In genomic region chr6:46490425-46491200, GRCh38 we compare ENCODE assay signal across 9 cellular contexts. TPM values are rescaled to one million over a fixed set of nuclear protein-coding genes. Genes with fewer than 3 reads are reported as not detected.
DNase-seq lines count a peak whose midpoint lies in the region; ATAC-seq, FAIRE-seq and TF ChIP-seq lines count a peak whose summit lies in the region.
"Had no signal": no experiment of that assay in that cellular context is flagged by ENCODE, and none has a peak within 500 bp of the region (broad histone marks: within the 10 kb centered on the region; RNA-seq: fewer than 3 reads in every experiment).

No MANE protein-coding gene starts in this region.

- H3K27me3 Mint-ChIP-seq in astrocyte (ENCODE audit: low read depth, unreplicated experiment) = peaks cover 14% of the 10 kb centered on the region

- H3K27ac Mint-ChIP-seq in astrocyte (ENCODE audit: unreplicated experiment) = no peak overlapping the region

- H3K4me1 ChIP-seq in HUES48 (ENCODE audit: control insufficient read depth, insufficient read depth, low read length) (peaks cover 17% of the 10 kb centered on the region), astrocyte (ENCODE audit: insufficient read depth, low read length) (peaks cover 7% of the 10 kb centered on the region), iPS-18a (ENCODE audit: control insufficient read depth, low read depth, low read length) (peaks cover 22% of the 10 kb centered on the region)

- H3K27ac ChIP-seq in HUES48 (ENCODE audit: low read depth, low read length) (no peak overlapping the region), astrocyte (ENCODE audit: low read depth, low read length) (no peak overlapping the region), iPS-18a (ENCODE audit: low read length) (no peak overlapping the region)
- H3K27ac ChIP-seq: SK-N-MC had no signal

- no peak for ATAC-seq in HG02642 (IDR thresholded peaks at IDR 0.05; ENCODE audit: poor library complexity, unreplicated experiment)
- no peak for ATAC-seq in HG02610 (IDR thresholded peaks at IDR 0.05; ENCODE audit: unreplicated experiment)
- no peak for ATAC-seq in HG03442 (IDR thresholded peaks at IDR 0.05; ENCODE audit: unreplicated experiment)

- no peaks in the 10 kb centered on the region for H4K20me1 ChIP-seq in astrocyte (ENCODE audit: insufficient read depth, low read length)

- H3K4me3 ChIP-seq in HUES48 (ENCODE audit: low read depth, low read length) (peak overlapping the region; percentile 71), astrocyte (ENCODE audit: insufficient read depth, low read depth, low read length) (peak overlapping the region; percentile 57), iPS-18a (ENCODE audit: low read length) (peak overlapping the region; percentile 86), skeletal muscle cell (ENCODE audit: low read depth, low read length) (peak overlapping the region; percentile 57)
- H3K4me3 ChIP-seq: SK-N-MC had no signal

- H3K9me3 Mint-ChIP-seq in astrocyte (ENCODE audit: unreplicated experiment) = no peaks in the 10 kb centered on the region

- H3K4me2 ChIP-seq in astrocyte (ENCODE audit: low read length) = peak overlapping the region; percentile 85

- DNase-seq in COLO668 (lab: John Stamatoyannopoulos, UW; ENCODE audit: unreplicated experiment) (peak; percentile 14), astrocyte (ENCODE audit: low read depth) (no peak), skeletal muscle cell (ENCODE audit: low read depth) (no peak)

- TF ChIP-seq CTCF in astrocyte (IDR thresholded peaks at IDR 0.05; ENCODE audit: insufficient read depth, low read depth, low read length) = no peak

- H3K4me1 Mint-ChIP-seq in astrocyte (ENCODE audit: low read depth, unreplicated experiment) = peaks cover 5% of the 10 kb centered on the region

- H3K9ac ChIP-seq in HUES48 (ENCODE audit: low read depth, low read length) = no peak overlapping the region; the same call in 1 of the 2 replicates
- H3K9ac ChIP-seq in astrocyte (ENCODE audit: low read length) = peak overlapping the region; percentile 63
- no peak overlapping the region for H3K9ac ChIP-seq in iPS-18a (ENCODE audit: low read length)

- H3K36me3 ChIP-seq in HUES48 (ENCODE audit: control insufficient read depth, insufficient read depth, low read length) (no peaks in the 10 kb centered on the region), astrocyte (ENCODE audit: insufficient read depth, low read length) (no peaks in the 10 kb centered on the region), iPS-18a (ENCODE audit: control insufficient read depth, low read depth, low read length) (no peaks in the 10 kb centered on the region)

- H2AFZ ChIP-seq in astrocyte (ENCODE audit: low read depth, low read length) = peak overlapping the region; percentile 78

- peak overlapping the region; percentile 91 for H3K4me3 Mint-ChIP-seq in astrocyte (ENCODE audit: unreplicated experiment)

- H3K27me3 ChIP-seq in HUES48 (ENCODE audit: control insufficient read depth, insufficient read depth, low read length) (peaks cover 33% of the 10 kb centered on the region), astrocyte (ENCODE audit: insufficient read depth, low read length) (peaks cover 42% of the 10 kb centered on the region), iPS-18a (ENCODE audit: control insufficient read depth, insufficient read depth, low read length) (peaks cover 38% of the 10 kb centered on the region)

- no peaks in the 10 kb centered on the region for H3K36me3 Mint-ChIP-seq in astrocyte (ENCODE audit: low read depth, unreplicated experiment)

- no peak for FAIRE-seq in astrocyte (lab: Jason Lieb, UNC)

- H3K79me2 ChIP-seq in astrocyte (ENCODE audit: insufficient read depth, low read length) = no peaks in the 10 kb centered on the region

- H3K9me3 ChIP-seq in HUES48 (ENCODE audit: control insufficient read depth, insufficient read depth, low read length) (no peaks in the 10 kb centered on the region), astrocyte (ENCODE audit: insufficient read depth, low read depth, low read length) (no peaks in the 10 kb centered on the region), iPS-18a (ENCODE audit: control insufficient read depth, low read depth, low read length) (no peaks in the 10 kb centered on the region)

RNA-seq across cellular contexts. Expression of gene RCAN2, which starts 0.6 kb away (rescaled TPM):
- total RNA-seq in astrocyte = 9.9 and 10.6 TPM in 2 replicates
